Comparison of ENCODE assay signal across 9 cellular contexts in genomic region chr1:44808938-44809917, GRCh38. TPM values are rescaled to one million over a fixed set of nuclear protein-coding genes. Genes with fewer than 3 reads are reported as not detected.
A peak's percentile ranks its signal among the peaks of the same experiment; 100 is the strongest.
DNase-seq lines count a peak whose midpoint lies in the region; ATAC-seq and TF ChIP-seq lines count a peak whose summit lies in the region.
"Had no signal": no experiment of that assay in that cellular context is flagged by ENCODE, and none has a peak within 500 bp of the region (broad histone marks: within the 10 kb centered on the region; RNA-seq: fewer than 3 reads in every experiment).

No MANE protein-coding gene starts in this region.

- peak overlapping the region; percentile 26 for H2AK5ac ChIP-seq in neuronal stem cell (ENCODE audit: low read depth, low read length)

- peak; percentile 51 for ATAC-seq in GM21723 (IDR thresholded peaks at IDR 0.05; ENCODE audit: unreplicated experiment)
- no peak for ATAC-seq in thoracic aorta (ENCODE audit: insufficient number of reproducible peaks, low FRiP score, low read depth)

- no peaks in the 10 kb centered on the region for H3K36me3 ChIP-seq in MM.1S (replicated peaks; ENCODE audit: insufficient read depth, low read length)
- H3K36me3 ChIP-seq in neuronal stem cell (replicated peaks in 1 of 2; ENCODE audit: control insufficient read depth in 2 of 2, insufficient read depth in 2 of 2, low read length in 2 of 2): peaks cover 11 to 25% of the 10 kb centered on the region in 2 donors
- peaks cover 24% of the 10 kb centered on the region for H3K36me3 ChIP-seq in thoracic aorta

- H3F3A ChIP-seq in MM.1S (ENCODE audit: insufficient read depth, low read length): peaks cover 11% of the 10 kb centered on the region; the same call in 1 of the 2 replicates

- no peaks in the 10 kb centered on the region for H3K9me2 ChIP-seq in MM.1S (replicated peaks; ENCODE audit: insufficient read depth, low read length)

- peak overlapping the region; percentile 4 for H2BK120ac ChIP-seq in neuronal stem cell (ENCODE audit: low read depth, low read length)

- H3K9me3 ChIP-seq in MM.1S (replicated peaks; ENCODE audit: insufficient read depth, low read length) (no peaks in the 10 kb centered on the region), neuronal stem cell (replicated peaks in 1 of 2; ENCODE audit: control insufficient read depth in 2 of 2, insufficient read depth in 1 of 2, low read depth in 1 of 2, low read length in 2 of 2) (no peaks in the 10 kb centered on the region), thoracic aorta (no peaks in the 10 kb centered on the region)

- H3K4me1 ChIP-seq in MM.1S (ENCODE audit: low read length) (peaks cover 19% of the 10 kb centered on the region), neuronal stem cell (ENCODE audit: control insufficient read depth in 2 of 2, insufficient read depth in 1 of 2, low read depth in 1 of 2, low read length in 2 of 2) (peaks cover 28 to 43% of the 10 kb centered on the region in 2 donors), thoracic aorta (ENCODE audit: control insufficient read depth in 1 of 2, low read depth in 2 of 2) (peaks cover 54 to 92% of the 10 kb centered on the region in 2 donors)

- no peaks in the 10 kb centered on the region for H4K20me1 ChIP-seq in MM.1S (ENCODE audit: insufficient read depth, low read length)

- no peak overlapping the region for H3K4me3 ChIP-seq in MM.1S (ENCODE audit: low read length)
- H3K4me3 ChIP-seq in epithelial cell of proximal tubule (ENCODE audit: low read depth, low read length): peak overlapping the region; percentile 48
- peak overlapping the region in 1 of 2 donors; percentile 47 for H3K4me3 ChIP-seq in neuronal stem cell (ENCODE audit: low read length in 2 of 2)
- H3K4me3 ChIP-seq in thoracic aorta: peak overlapping the region; percentile 59

- no peak overlapping the region for H4K8ac ChIP-seq in neuronal stem cell (ENCODE audit: low read depth, low read length)

- no peak overlapping the region for H3K4ac ChIP-seq in neuronal stem cell (ENCODE audit: low read length)

- DNase-seq in CD1c-positive myeloid dendritic cell (ENCODE audit: extremely low spot score) (peak; percentile 93), MM.1S (peak; percentile 69), epithelial cell of proximal tubule (ENCODE audit: low read depth) (no peak), neuronal stem cell (ENCODE audit: low spot score) (no peak), thoracic aorta (ENCODE audit: low spot score) (no peak), DMS53 (lab: John Stamatoyannopoulos, UW) (no peak)
- peak; percentile 87 for DNase-seq in activated CD8-positive, alpha-beta memory T cell treated with anti-CD3 and anti-CD28 coated beads, Interleukin-2, amount 50 U/mL, for 1 hour (ENCODE audit: extremely low read depth)

- no CpG with 5 or more reads among the region's 6 CpGs for WGBS in neuronal stem cell (ENCODE audit: extremely low coverage in 2 of 2, insufficient read length in 2 of 2, insufficient replicate concordance in 1 of 2), 2 donors

- H2BK5ac ChIP-seq in neuronal stem cell (ENCODE audit: low read length): peak overlapping the region; percentile 88

- H4K91ac ChIP-seq in neuronal stem cell (ENCODE audit: low read depth, low read length, poor library complexity): no peak overlapping the region

- H3K79me1 ChIP-seq in neuronal stem cell (ENCODE audit: low read depth, low read length): peaks cover 3% of the 10 kb centered on the region

- H3K9ac ChIP-seq in MM.1S (ENCODE audit: low read length) (no peak overlapping the region), neuronal stem cell (ENCODE audit: low read depth, low read length, poor library complexity) (peak overlapping the region; percentile 75)

- no peaks in the 10 kb centered on the region for H3K27me3 ChIP-seq in MM.1S (replicated peaks; ENCODE audit: insufficient read depth, low read length)
- H3K27me3 ChIP-seq in neuronal stem cell (ENCODE audit: control insufficient read depth in 3 of 3, insufficient read depth in 3 of 3, low read depth in 1 of 3, low read length in 3 of 3): peaks cover 0 to 4% (median 0%) of the 10 kb centered on the region in 3 experiments
- H3K27me3 ChIP-seq in thoracic aorta (replicated peaks; ENCODE audit: insufficient read depth): no peaks in the 10 kb centered on the region

- H3K4me2 ChIP-seq in MM.1S (ENCODE audit: low read depth, low read length) (peak overlapping the region; percentile 7; the same call in 1 of the 2 replicates), neuronal stem cell (ENCODE audit: insufficient read depth, low read length, poor library complexity, severe bottlenecking) (peak overlapping the region; percentile 64)

- no peak overlapping the region for H3K14ac ChIP-seq in neuronal stem cell (ENCODE audit: low read length)

- H2BK12ac ChIP-seq in neuronal stem cell (ENCODE audit: low read length): peak overlapping the region; percentile 84

- no peak overlapping the region for H3K23ac ChIP-seq in neuronal stem cell (ENCODE audit: low read depth, low read length, poor library complexity)

- H3K18ac ChIP-seq in neuronal stem cell (ENCODE audit: low read length): peak overlapping the region; percentile 93

- no peak for TF ChIP-seq CTCF in MM.1S (IDR thresholded peaks at IDR 0.05; ENCODE audit: low read length)
- peak; percentile 32 for TF ChIP-seq CTCF in epithelial cell of proximal tubule (conservative IDR thresholded peaks at IDR 0.05; ENCODE audit: low read depth, low read length)
- no peak for TF ChIP-seq CTCF in thoracic aorta (IDR thresholded peaks at IDR 0.05)

- H2AFZ ChIP-seq in MM.1S (ENCODE audit: low read length) (peak overlapping the region; percentile 52), neuronal stem cell (ENCODE audit: low read length) (peak overlapping the region; percentile 45)

- no peaks in the 10 kb centered on the region for H3K79me2 ChIP-seq in MM.1S (ENCODE audit: low read length)

- peak overlapping the region; percentile 52 for H2BK15ac ChIP-seq in neuronal stem cell (ENCODE audit: low read length)

- H3K27ac ChIP-seq in MM.1S (ENCODE audit: low read length) (peak overlapping the region; percentile 54; the same call in 1 of the 2 replicates), neuronal stem cell (replicated peaks; ENCODE audit: low read length) (peak overlapping the region; percentile 86), thoracic aorta (peak overlapping the region; percentile 99 to 100)

RNA-seq across cellular contexts. Expression of gene BTBD19, which starts 0.9 kb away (rescaled TPM):
- total RNA-seq in epithelial cell of proximal tubule: 0.29 and 2.8 TPM in 2 replicates
- 2.2 TPM for polyA plus RNA-seq in neuronal stem cell (2013, experiment 1 of 2)
- polyA plus RNA-seq in neuronal stem cell (2013, experiment 2 of 2): 2.0 TPM
- 10 to 100 TPM; 18.8 to 53.6 TPM for total RNA-seq in thoracic aorta

RNA-seq across cellular contexts. Expression of gene DYNLT4, which starts 2.1 kb away (rescaled TPM):
- total RNA-seq in epithelial cell of proximal tubule (0.29 TPM in 1 of 2 replicates, not detected in the other), thoracic aorta (not detected)
- not detected for polyA plus RNA-seq in neuronal stem cell (2013, experiment 1 of 2)
- not detected for polyA plus RNA-seq in neuronal stem cell (2013, experiment 2 of 2)

RNA-seq across cellular contexts. Expression of gene PLK3, which starts 9.1 kb away (rescaled TPM):
- total RNA-seq in epithelial cell of proximal tubule (25.5 and 51.1 TPM in 2 replicates), thoracic aorta (100 to 1,000 TPM; 103 to 142 TPM)
- polyA plus RNA-seq in neuronal stem cell (2013, experiment 1 of 2): 8.3 TPM
- 7.4 TPM for polyA plus RNA-seq in neuronal stem cell (2013, experiment 2 of 2)

RNA-seq across cellular contexts. Expression of gene BEST4, which starts 21.3 kb away (rescaled TPM):
- total RNA-seq in epithelial cell of proximal tubule (0.07 and 0.12 TPM in 2 replicates), thoracic aorta (1 to 10 TPM in 1 of 2 donors, not detected in 1; 4.1 TPM)
- 2.1 TPM for polyA plus RNA-seq in neuronal stem cell (2013, experiment 1 of 2)
- polyA plus RNA-seq in neuronal stem cell (2013, experiment 2 of 2): 1.9 TPM
- total RNA-seq: NCI-H460 had no signal

RNA-seq across cellular contexts. Expression of gene PTCH2, which starts 33.8 kb away (rescaled TPM):
- total RNA-seq in epithelial cell of proximal tubule: under 0.01 TPM in 1 of 2 replicates, not detected in the other
- 0.32 TPM for polyA plus RNA-seq in neuronal stem cell (2013, experiment 1 of 2)
- polyA plus RNA-seq in neuronal stem cell (2013, experiment 2 of 2): 0.29 TPM
- 1 to 10 TPM in 1 of 2 donors, under 1 TPM in 1; 0.95 to 1.3 TPM for total RNA-seq in thoracic aorta

Comparison
In these comparisons a context has a peak if more than half of its experiments do, and no peak if none do; other contexts are left out.
1. DNase-seq: peak in CD1c-positive myeloid dendritic cell (single experiment), MM.1S (single experiment) and activated CD8-positive, alpha-beta memory T cell treated with anti-CD3 and anti-CD28 coated beads, Interleukin-2, amount 50 U/mL, for 1 hour (single experiment); none in epithelial cell of proximal tubule (single experiment), neuronal stem cell (single experiment), thoracic aorta (single experiment) and DMS53 (single experiment).
2. Peak in every context shown above with its lines, with median percentiles within 50 percentile points of each other: H3K27ac ChIP-seq.